ENCODE assay signal across 8 cellular contexts in the genomic region with DNA sequence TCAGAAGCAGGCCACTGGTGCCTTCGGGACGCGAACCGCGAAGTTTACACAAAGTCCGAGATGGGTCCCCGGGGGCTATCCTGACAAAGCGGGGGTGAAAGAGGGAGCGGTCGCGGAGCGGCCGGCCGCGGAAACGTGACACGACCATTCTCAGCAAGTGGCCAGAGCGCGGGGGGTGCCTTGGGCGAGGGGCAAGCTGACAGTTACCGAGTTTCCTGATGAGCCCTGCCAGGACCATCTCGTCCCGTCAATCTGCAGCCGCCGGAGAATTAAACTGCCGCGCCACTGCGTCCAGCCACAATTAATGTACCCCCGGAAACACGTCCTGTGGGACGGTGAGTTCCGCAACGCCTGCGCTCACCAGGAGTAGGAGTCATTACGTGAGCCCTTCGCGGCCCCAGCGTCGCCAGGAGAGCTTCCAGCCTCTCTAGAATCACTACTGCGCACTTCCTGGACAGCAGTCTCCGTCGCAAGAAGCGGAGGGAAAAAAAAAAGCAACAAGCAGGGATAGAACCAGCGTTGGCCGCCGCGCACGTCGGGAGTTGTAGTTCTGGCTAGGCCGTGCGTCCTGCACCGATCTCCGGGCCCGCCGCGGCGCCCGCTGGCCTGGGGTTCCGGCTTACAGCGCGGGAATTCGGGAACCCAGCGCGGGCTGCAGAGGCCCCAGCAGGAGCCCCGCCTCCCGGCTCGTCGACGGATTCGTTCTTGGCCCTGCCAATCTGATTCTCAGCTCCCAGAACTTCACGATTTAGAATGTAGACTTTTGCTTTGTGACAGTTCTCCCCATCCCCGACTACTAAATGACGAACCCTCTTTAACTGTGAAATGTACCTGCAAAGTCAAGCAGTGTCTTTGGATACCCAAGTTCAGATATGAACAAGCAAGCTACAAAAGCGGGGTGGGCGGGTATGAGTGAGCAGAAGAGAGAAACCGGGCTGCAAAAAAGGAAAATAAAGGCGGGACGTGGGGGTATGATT.
DNase-seq lines count a peak whose midpoint lies in the region; ATAC-seq lines count a peak whose summit lies in the region.

A gene with protein sequence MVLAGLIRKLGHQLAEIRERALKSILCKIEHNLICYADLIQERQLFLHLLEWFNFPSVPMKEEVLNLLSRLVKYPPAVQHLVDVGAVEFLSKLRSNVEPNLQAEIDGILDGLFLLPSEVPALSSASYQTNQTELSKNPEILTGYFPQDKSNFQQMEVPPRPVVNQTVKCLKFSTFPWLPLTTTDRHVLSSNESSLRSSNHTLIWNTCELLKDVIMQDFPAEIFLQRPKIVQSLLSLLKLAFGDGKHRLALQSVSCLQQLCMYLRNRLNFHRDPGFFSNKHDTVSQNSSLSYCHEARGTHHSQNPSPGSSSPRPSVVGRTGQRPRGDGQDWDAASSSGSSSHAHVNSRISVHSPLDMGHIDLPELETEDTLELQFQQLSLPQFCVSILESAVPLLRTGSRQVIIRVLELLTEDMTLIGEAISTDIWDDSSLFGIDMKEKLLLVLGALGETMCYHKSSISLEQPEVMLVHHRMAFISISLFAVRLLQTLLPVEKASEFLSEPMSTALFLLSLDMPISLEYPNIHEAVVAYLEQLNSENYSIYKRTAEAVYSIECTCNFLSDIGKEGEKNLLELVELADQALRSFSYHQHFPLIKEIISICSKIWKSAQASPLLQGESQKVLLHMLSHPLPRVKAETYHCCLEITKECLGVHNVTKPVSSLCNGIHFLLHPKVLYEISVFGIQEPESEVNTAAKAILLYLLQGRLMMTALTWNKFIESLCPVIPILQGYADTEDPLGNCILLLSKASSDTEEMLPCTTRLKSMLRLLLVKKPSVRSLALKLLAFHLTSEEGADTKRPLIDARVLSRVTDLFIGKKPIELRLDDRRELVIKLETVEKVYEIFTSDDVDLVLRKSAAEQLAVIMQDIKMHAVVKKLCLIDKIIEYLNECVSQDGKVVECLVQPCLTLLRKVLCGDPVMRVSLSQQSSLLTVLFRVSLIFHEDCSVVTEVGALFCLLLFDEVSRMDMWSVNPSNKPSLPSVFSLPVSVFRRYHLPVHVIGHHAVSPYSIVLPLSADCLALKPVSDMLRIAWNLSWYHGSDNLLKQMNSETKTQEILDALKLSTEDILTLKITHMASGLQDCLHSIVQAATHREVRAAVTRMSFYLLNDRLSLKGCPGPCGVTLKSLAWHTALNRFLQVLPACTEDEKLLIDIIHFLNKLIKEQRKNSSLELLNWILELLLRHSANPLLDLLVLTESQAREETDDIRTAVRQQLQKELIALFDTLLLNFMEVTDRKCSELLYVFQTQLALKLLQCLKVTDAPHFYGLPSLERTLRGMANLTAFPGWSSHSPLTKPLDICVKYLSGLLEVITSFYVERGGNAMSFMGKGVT (N-terminal part only) (minus strand): TSS at position 267 of the 977 bp plus-strand sequence. CDS start 29 bp downstream, at position 238.

- H3K27me3 Mint-ChIP-seq in central memory CD8-positive, alpha-beta T cell = peaks cover 21% of the 10 kb centered on the region

- peaks cover 16% of the 10 kb centered on the region for H3K36me3 Mint-ChIP-seq in central memory CD8-positive, alpha-beta T cell (ENCODE audit: insufficient read depth)

- peak within 1 kb of the TSS; percentile 94 for H3K4me3 Mint-ChIP-seq in central memory CD8-positive, alpha-beta T cell

- peak; percentile 98 for ATAC-seq in GM19025 (IDR thresholded peaks at IDR 0.05; ENCODE audit: low read depth, unreplicated experiment)
- peak; percentile 95 for ATAC-seq in HG03342 (IDR thresholded peaks at IDR 0.05; ENCODE audit: unreplicated experiment)
- peak; percentile 93 for ATAC-seq in central memory CD8-positive, alpha-beta T cell (replicated peaks; ENCODE audit: extremely low read depth, poor library complexity, severe bottlenecking)

- H3K27ac Mint-ChIP-seq in central memory CD8-positive, alpha-beta T cell (ENCODE audit: low read depth) = peak within 1 kb of the TSS; percentile 94

- H3K4me1 Mint-ChIP-seq in central memory CD8-positive, alpha-beta T cell = peaks cover 29% of the 10 kb centered on the region

- peak; percentile 94 for DNase-seq in AG08396 (ENCODE audit: low spot score)
- DNase-seq in NCI-H446 (lab: John Stamatoyannopoulos, UW) = peak; percentile 95 to 96
- peak; percentile 77 for DNase-seq in activated CD4-positive, CD25-positive, alpha-beta regulatory T cell treated with anti-CD3 and anti-CD28 coated beads, Interleukin-2, amount 50 U/mL, for 16 hours (ENCODE audit: low read depth, low spot score)
- peak; percentile 87 to 96 for DNase-seq in central memory CD8-positive, alpha-beta T cell (ENCODE audit: low spot score in 2 of 2)
- DNase-seq in iris pigment epithelial cell (ENCODE audit: low read depth) = peak; percentile 97
- peak; percentile 87 for DNase-seq in stimulated activated CD4-positive, alpha-beta T cell treated with anti-CD3 and anti-CD28 coated beads, Interleukin-12 subunit alpha, Interleukin-12 subunit beta, amount 100 ng/mL, for 4 hours

- no peaks in the 10 kb centered on the region for H3K9me3 Mint-ChIP-seq in central memory CD8-positive, alpha-beta T cell

Comparison
In these comparisons a context has a peak if more than half of its experiments do, and no peak if none do; other contexts are left out.
1. Peak in every context shown above with its lines: DNase-seq and ATAC-seq.